Comparison of ENCODE assay signal across 30 cellular contexts in the genomic region with DNA sequence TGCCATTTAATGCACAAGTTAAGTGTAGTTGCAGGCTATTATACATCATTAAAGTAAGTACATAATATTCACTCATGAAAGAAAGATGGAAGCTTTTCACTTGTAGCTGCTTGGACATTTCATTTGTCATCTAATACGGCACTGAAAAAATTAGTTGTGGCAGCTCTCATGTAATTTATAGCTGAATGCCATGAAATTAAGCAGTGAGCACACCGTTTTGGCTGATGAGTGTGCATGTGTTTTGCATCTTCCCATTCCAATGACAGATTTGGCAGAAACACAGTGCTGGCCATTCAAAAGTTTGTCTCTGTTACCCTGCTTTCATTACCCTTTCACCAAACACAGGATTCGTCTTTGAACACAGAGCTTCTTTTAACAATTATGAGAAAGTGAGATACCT.
"Had no signal": no experiment of that assay in that cellular context is flagged by ENCODE, and none has a peak within 500 bp of the region (broad histone marks: within the 10 kb centered on the region; RNA-seq: fewer than 3 reads in every experiment).

No MANE protein-coding gene starts in this region.

- H3K9me3 Mint-ChIP-seq: activated B cell treated with CpG ODN at 0.5 μM for 24 hours; activated CD8-positive, alpha-beta T cell treated with anti-CD3 and anti-CD28 coated beads for 36 hours; activated T-cell treated with anti-CD3 and anti-CD28 coated beads, Interleukin-2, amount 50 U/mL, for 4 hours; activated T-helper 17 cell treated with anti-CD3 and anti-CD28 coated beads, Interleukin-2, amount 50 U/mL, for 72 hours; central memory CD8-positive, alpha-beta T cell; dendritic cell treated with granulocyte-macrophage colony-stimulating factor and Interleukin-4, amounts not matched to agents 40 ng/mL and 50 ng/mL, for 4 days; effector memory CD8-positive, alpha-beta T cell had no signal

- H3K9me3 ChIP-seq: esophagus squamous epithelium had no signal

- DNase-seq: activated B cell treated with CpG ODN at 0.5 μM for 24 hours; activated CD4-positive, alpha-beta T cell treated with anti-CD3 and anti-CD28 coated beads for 48 hours; activated CD4-positive, alpha-beta T cell treated with anti-CD3 and anti-CD28 coated beads, Interleukin-2, amount 50 U/mL, for 1 hour; activated CD4-positive, alpha-beta T cell treated with anti-CD3 and anti-CD28 coated beads, Interleukin-2, amount 50 U/mL, for 48 hours; activated CD8-positive, alpha-beta memory T cell treated with anti-CD3 and anti-CD28 coated beads for 24 hours; activated CD8-positive, alpha-beta T cell treated with anti-CD3 and anti-CD28 coated beads for 36 hours; activated effector memory CD4-positive, alpha-beta T cell treated with Interleukin-2 at 50 U/mL for 16 hours; activated gamma-delta T cell treated with Interleukin-2 at 50 U/mL for 16 hours; activated naive CD4-positive, alpha-beta T cell treated with anti-CD3 and anti-CD28 coated beads, Interleukin-2, amount 50 U/mL, for 16 hours; activated naive CD4-positive, alpha-beta T cell treated with Interleukin-2 at 50 U/mL for 16 hours; activated T-cell treated with anti-CD3 and anti-CD28 coated beads, Interleukin-2, amount 50 U/mL, for 4 hours; amniotic stem cell; anterior cingulate cortex; brain microvascular endothelial cell; effector CD4-positive, alpha-beta T cell; effector memory CD8-positive, alpha-beta T cell; erythroblast; esophagus squamous epithelium; foreskin fibroblast; head of caudate nucleus; T-helper 17 cell; T1000; WERI-Rb-1 had no signal

- H3K27ac ChIP-seq: brain microvascular endothelial cell, coronary artery, esophagus squamous epithelium, WERI-Rb-1 had no signal

- H3K27ac Mint-ChIP-seq: activated B cell treated with CpG ODN at 0.5 μM for 24 hours; activated CD8-positive, alpha-beta T cell treated with anti-CD3 and anti-CD28 coated beads for 36 hours; activated naive CD8-positive, alpha-beta T cell; activated T-helper 17 cell treated with anti-CD3 and anti-CD28 coated beads, Interleukin-2, amount 50 U/mL, for 72 hours; dendritic cell treated with granulocyte-macrophage colony-stimulating factor and Interleukin-4, amounts not matched to agents 40 ng/mL and 50 ng/mL, for 4 days; effector memory CD8-positive, alpha-beta T cell; T-helper 17 cell; T-helper 2 cell treated with Interferon-gamma antibody and Interleukin-4, amounts not matched to agents 5 μg/mL and 100 μg/mL, for 36 hours had no signal

- H3K27me3 ChIP-seq: brain microvascular endothelial cell, esophagus squamous epithelium had no signal

- H3K27me3 Mint-ChIP-seq: activated B cell treated with CpG ODN at 0.5 μM for 24 hours; activated CD8-positive, alpha-beta T cell treated with anti-CD3 and anti-CD28 coated beads for 36 hours; activated naive CD8-positive, alpha-beta T cell; activated T-helper 17 cell treated with anti-CD3 and anti-CD28 coated beads, Interleukin-2, amount 50 U/mL, for 72 hours; central memory CD8-positive, alpha-beta T cell; dendritic cell treated with granulocyte-macrophage colony-stimulating factor and Interleukin-4, amounts not matched to agents 40 ng/mL and 50 ng/mL, for 4 days; effector memory CD8-positive, alpha-beta T cell; T-helper 17 cell had no signal

- H3K4me1 Mint-ChIP-seq: activated B cell treated with CpG ODN at 0.5 μM for 24 hours; activated T-helper 17 cell treated with anti-CD3 and anti-CD28 coated beads, Interleukin-2, amount 50 U/mL, for 72 hours had no signal

- H3K4me3 ChIP-seq: coronary artery, esophagus squamous epithelium had no signal

- ATAC-seq: activated CD4-positive, CD25-positive, alpha-beta regulatory T cell treated with anti-CD3 and anti-CD28 coated beads, Interleukin-2, amount 50 U/mL, for 24 hours; activated CD8-positive, alpha-beta T cell treated with anti-CD3 and anti-CD28 coated beads for 36 hours; activated T-cell treated with anti-CD3 and anti-CD28 coated beads, Interleukin-2, amount 50 U/mL, for 4 hours; activated T-helper 17 cell treated with anti-CD3 and anti-CD28 coated beads, Interleukin-2, amount 50 U/mL, for 72 hours; effector memory CD8-positive, alpha-beta T cell; T-helper 17 cell had no signal

- H3K4me3 Mint-ChIP-seq: activated B cell treated with CpG ODN at 0.5 μM for 24 hours; activated CD8-positive, alpha-beta T cell treated with anti-CD3 and anti-CD28 coated beads for 36 hours; activated naive CD8-positive, alpha-beta T cell; activated T-cell treated with anti-CD3 and anti-CD28 coated beads, Interleukin-2, amount 50 U/mL, for 4 hours; activated T-helper 17 cell treated with anti-CD3 and anti-CD28 coated beads, Interleukin-2, amount 50 U/mL, for 72 hours; central memory CD8-positive, alpha-beta T cell; dendritic cell treated with granulocyte-macrophage colony-stimulating factor and Interleukin-4, amounts not matched to agents 40 ng/mL and 50 ng/mL, for 4 days; effector memory CD8-positive, alpha-beta T cell; T-helper 17 cell; T-helper 2 cell treated with Interferon-gamma antibody and Interleukin-4, amounts not matched to agents 5 μg/mL and 100 μg/mL, for 36 hours had no signal

- H3K36me3 ChIP-seq: brain microvascular endothelial cell, esophagus squamous epithelium, WERI-Rb-1 had no signal
